In genomic region chr1:182279724-182280506, GRCh38 we compare ENCODE assay signal across 10 cellular contexts.
A peak's percentile ranks its signal among the peaks of the same experiment; 100 is the strongest.
DNase-seq lines count a peak whose midpoint lies in the region; TF ChIP-seq lines count a peak whose summit lies in the region.
"Had no signal": no experiment of that assay in that cellular context is flagged by ENCODE, and none has a peak within 500 bp of the region (broad histone marks: within the 10 kb centered on the region; RNA-seq: fewer than 3 reads in every experiment).

No MANE protein-coding gene starts in this region.

- H3K9me2 ChIP-seq in hepatocyte (replicated peaks; ENCODE audit: insufficient read depth) = no peaks in the 10 kb centered on the region

- peaks cover 19% of the 10 kb centered on the region for H3K4me1 Mint-ChIP-seq in neural crest cell
- no peaks in the 10 kb centered on the region for H3K4me1 Mint-ChIP-seq in mesothelial cell of epicardium
- peaks cover 4% of the 10 kb centered on the region for H3K4me1 Mint-ChIP-seq in activated T-cell treated with anti-CD3 and anti-CD28 coated beads, Interleukin-2, amount 50 U/mL, for 24 hours (ENCODE audit: low read depth)
- H3K4me1 Mint-ChIP-seq: activated naive CD4-positive, alpha-beta T cell treated with anti-CD3 and anti-CD28 coated beads, Interleukin-2, amount 50 U/mL, for 24 hours had no signal

- no peaks in the 10 kb centered on the region for H3K9me3 ChIP-seq in hepatocyte (ENCODE audit: low read depth)
- H3K9me3 ChIP-seq: Caco-2 had no signal

- no peak overlapping the region for H3K27ac ChIP-seq in hepatocyte

- no peak overlapping the region for H3K4me3 Mint-ChIP-seq in neural crest cell
- H3K4me3 Mint-ChIP-seq in mesothelial cell of epicardium = no peak overlapping the region
- H3K4me3 Mint-ChIP-seq in activated T-cell treated with anti-CD3 and anti-CD28 coated beads, Interleukin-2, amount 50 U/mL, for 24 hours = no peak overlapping the region
- H3K4me3 Mint-ChIP-seq: activated naive CD4-positive, alpha-beta T cell treated with anti-CD3 and anti-CD28 coated beads, Interleukin-2, amount 50 U/mL, for 24 hours had no signal

- no peaks in the 10 kb centered on the region for H3K27me3 ChIP-seq in hepatocyte

- 51% methylated on average over 9 of the region's 9 CpGs for WGBS in hepatocyte (ENCODE audit: low lambda C conversion rate, missing lambda C conversion rate)

- H3K27me3 Mint-ChIP-seq in neural crest cell (ENCODE audit: low read depth) = no peaks in the 10 kb centered on the region
- no peaks in the 10 kb centered on the region for H3K27me3 Mint-ChIP-seq in mesothelial cell of epicardium (ENCODE audit: low read depth)
- no peaks in the 10 kb centered on the region for H3K27me3 Mint-ChIP-seq in activated T-cell treated with anti-CD3 and anti-CD28 coated beads, Interleukin-2, amount 50 U/mL, for 24 hours
- H3K27me3 Mint-ChIP-seq: activated naive CD4-positive, alpha-beta T cell treated with anti-CD3 and anti-CD28 coated beads, Interleukin-2, amount 50 U/mL, for 24 hours had no signal

- H3K79me2 ChIP-seq in hepatocyte = no peaks in the 10 kb centered on the region

- H3K4me2 ChIP-seq in hepatocyte = no peak overlapping the region

- DNase-seq in COR-L47 (lab: John Stamatoyannopoulos, UW) (peak; percentile 77), NCI-H345 (lab: John Stamatoyannopoulos, UW) (peak; percentile 91), epidermal melanocyte (ENCODE audit: insufficient read length, low spot score) (peak; percentile 80), neural crest cell (ENCODE audit: low read depth, low spot score) (peak; percentile 53), mesothelial cell of epicardium (ENCODE audit: low spot score in 2 of 2, unreplicated experiment in 2 of 2) (no peak), SIG-M5 treated with dmso at 0.1 percent for 504 hours (lab: John Stamatoyannopoulos, UW; ENCODE audit: unreplicated experiment) (no peak), hepatocyte (ENCODE audit: low spot score) (no peak)
- DNase-seq in activated T-cell treated with anti-CD3 and anti-CD28 coated beads, Interleukin-2, amount 50 U/mL, for 24 hours = no peak
- DNase-seq: Caco-2 had no signal

- no peak overlapping the region for H3K4me3 ChIP-seq in hepatocyte

- peaks cover 7% of the 10 kb centered on the region for H3K4me1 ChIP-seq in hepatocyte (ENCODE audit: insufficient read depth)
- H3K4me1 ChIP-seq: Caco-2 had no signal

- H4K20me1 ChIP-seq in hepatocyte (ENCODE audit: insufficient read depth, poor library complexity, severe bottlenecking) = no peaks in the 10 kb centered on the region

- H3K9me3 Mint-ChIP-seq in neural crest cell (no peaks in the 10 kb centered on the region), mesothelial cell of epicardium (no peaks in the 10 kb centered on the region)
- no peaks in the 10 kb centered on the region for H3K9me3 Mint-ChIP-seq in activated T-cell treated with anti-CD3 and anti-CD28 coated beads, Interleukin-2, amount 50 U/mL, for 24 hours
- H3K9me3 Mint-ChIP-seq: activated naive CD4-positive, alpha-beta T cell treated with anti-CD3 and anti-CD28 coated beads, Interleukin-2, amount 50 U/mL, for 24 hours had no signal

- no peaks in the 10 kb centered on the region for H3K36me3 Mint-ChIP-seq in neural crest cell (ENCODE audit: low read depth)
- no peaks in the 10 kb centered on the region for H3K36me3 Mint-ChIP-seq in mesothelial cell of epicardium
- no peaks in the 10 kb centered on the region for H3K36me3 Mint-ChIP-seq in activated T-cell treated with anti-CD3 and anti-CD28 coated beads, Interleukin-2, amount 50 U/mL, for 24 hours (ENCODE audit: low read depth)
- H3K36me3 Mint-ChIP-seq: activated naive CD4-positive, alpha-beta T cell treated with anti-CD3 and anti-CD28 coated beads, Interleukin-2, amount 50 U/mL, for 24 hours had no signal

- TF ChIP-seq CTCF in neural crest cell (conservative IDR thresholded peaks at IDR 0.05) = no peak
- TF ChIP-seq CTCF in mesothelial cell of epicardium (IDR thresholded peaks at IDR 0.05; ENCODE audit: unreplicated experiment) = no peak
- no peak for TF ChIP-seq CTCF in hepatocyte (IDR thresholded peaks at IDR 0.05; ENCODE audit: poor library complexity)

- H3K36me3 ChIP-seq in hepatocyte (replicated peaks; ENCODE audit: insufficient read depth, low read depth) = no peaks in the 10 kb centered on the region

- H3K27ac Mint-ChIP-seq in neural crest cell (ENCODE audit: unreplicated experiment) (no peak overlapping the region), mesothelial cell of epicardium (no peak overlapping the region)
- H3K27ac Mint-ChIP-seq in activated T-cell treated with anti-CD3 and anti-CD28 coated beads, Interleukin-2, amount 50 U/mL, for 24 hours = no peak overlapping the region
- H3K27ac Mint-ChIP-seq: activated naive CD4-positive, alpha-beta T cell treated with anti-CD3 and anti-CD28 coated beads, Interleukin-2, amount 50 U/mL, for 24 hours had no signal

- H2AFZ ChIP-seq in hepatocyte = no peak overlapping the region

Comparison
In these comparisons a context has a peak if more than half of its experiments do, and no peak if none do; other contexts are left out.
1. DNase-seq: peak in COR-L47 (single experiment), NCI-H345 (single experiment), epidermal melanocyte (single experiment) and neural crest cell (single experiment); none in mesothelial cell of epicardium (0 of 2), SIG-M5 treated with dmso at 0.1 percent for 504 hours (single experiment), activated T-cell treated with anti-CD3 and anti-CD28 coated beads, Interleukin-2, amount 50 U/mL, for 24 hours (single experiment) and hepatocyte (single experiment).